1 cellular context compared by ENCODE assay signal in the genomic region with DNA sequence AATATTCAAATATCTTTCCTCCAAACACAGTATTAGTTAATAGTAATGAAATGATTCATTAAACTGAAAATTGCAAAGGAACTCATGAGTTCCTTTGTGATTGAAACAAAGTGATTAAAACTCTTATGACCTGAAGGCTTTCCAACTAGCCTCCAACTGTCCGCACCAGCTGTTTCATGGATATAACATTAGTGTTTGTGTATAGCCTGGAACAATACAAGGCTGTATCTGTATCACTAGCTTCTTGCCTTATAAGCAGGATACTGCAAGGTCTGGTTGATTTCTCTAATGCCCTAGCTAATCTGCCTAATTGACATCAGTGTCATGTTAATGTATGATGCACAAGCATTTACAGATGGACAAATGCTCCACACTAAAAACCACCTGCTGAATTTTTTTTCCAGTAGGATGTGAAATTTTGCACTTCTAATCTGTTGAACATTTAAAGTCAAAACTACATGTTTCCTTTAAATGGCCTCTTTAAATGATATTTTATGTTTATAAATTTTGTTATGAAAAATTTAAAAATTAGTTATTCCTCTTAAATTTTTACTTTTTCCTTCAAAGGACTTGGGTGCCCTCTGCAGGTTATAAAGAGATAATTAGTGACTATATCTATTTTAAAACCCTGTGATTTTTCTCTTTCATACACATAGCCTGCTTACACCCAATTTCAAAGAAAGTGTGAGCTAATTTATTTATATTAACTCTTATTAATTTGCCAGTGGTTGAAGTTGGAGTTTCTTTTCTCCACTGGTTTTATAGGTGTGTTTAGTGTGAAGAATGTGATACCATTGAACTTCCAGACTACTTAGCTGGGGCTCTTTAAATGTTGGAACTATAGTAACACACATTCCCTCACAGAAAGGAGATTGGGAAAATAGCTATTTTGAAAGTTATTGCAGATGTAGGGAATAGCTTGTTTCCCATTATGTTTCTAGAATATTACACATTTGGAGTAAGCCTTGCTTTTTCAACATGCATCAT.
TF ChIP-seq lines count a peak whose summit lies in the region.

No MANE protein-coding gene starts in this region.

TF ChIP-seq in endothelial cell of umbilical vein, 7 proteins besides CTCF, POLR2A, EP300 and RAD21 (continued from another document):
- TF ChIP-seq EZH2 (IDR thresholded peaks at IDR 0.05; ENCODE audit: borderline replicate concordance, low read depth, low read length, severe bottlenecking) = no peak
- no peak for TF ChIP-seq MAX (IDR thresholded peaks at IDR 0.05; ENCODE audit: insufficient read depth, insufficient read length)
- no peak for TF ChIP-seq FOS (IDR thresholded peaks at IDR 0.05; ENCODE audit: borderline replicate concordance, insufficient read depth, low read length)
- TF ChIP-seq GATA2 (IDR thresholded peaks at IDR 0.05; ENCODE audit: insufficient read depth, insufficient read length, low read depth, low read length) = no peak
TF ChIP-seq in endothelial cell of umbilical vein: peak in this region for 0.
